8 cellular contexts compared by ENCODE assay signal in the genomic region with DNA sequence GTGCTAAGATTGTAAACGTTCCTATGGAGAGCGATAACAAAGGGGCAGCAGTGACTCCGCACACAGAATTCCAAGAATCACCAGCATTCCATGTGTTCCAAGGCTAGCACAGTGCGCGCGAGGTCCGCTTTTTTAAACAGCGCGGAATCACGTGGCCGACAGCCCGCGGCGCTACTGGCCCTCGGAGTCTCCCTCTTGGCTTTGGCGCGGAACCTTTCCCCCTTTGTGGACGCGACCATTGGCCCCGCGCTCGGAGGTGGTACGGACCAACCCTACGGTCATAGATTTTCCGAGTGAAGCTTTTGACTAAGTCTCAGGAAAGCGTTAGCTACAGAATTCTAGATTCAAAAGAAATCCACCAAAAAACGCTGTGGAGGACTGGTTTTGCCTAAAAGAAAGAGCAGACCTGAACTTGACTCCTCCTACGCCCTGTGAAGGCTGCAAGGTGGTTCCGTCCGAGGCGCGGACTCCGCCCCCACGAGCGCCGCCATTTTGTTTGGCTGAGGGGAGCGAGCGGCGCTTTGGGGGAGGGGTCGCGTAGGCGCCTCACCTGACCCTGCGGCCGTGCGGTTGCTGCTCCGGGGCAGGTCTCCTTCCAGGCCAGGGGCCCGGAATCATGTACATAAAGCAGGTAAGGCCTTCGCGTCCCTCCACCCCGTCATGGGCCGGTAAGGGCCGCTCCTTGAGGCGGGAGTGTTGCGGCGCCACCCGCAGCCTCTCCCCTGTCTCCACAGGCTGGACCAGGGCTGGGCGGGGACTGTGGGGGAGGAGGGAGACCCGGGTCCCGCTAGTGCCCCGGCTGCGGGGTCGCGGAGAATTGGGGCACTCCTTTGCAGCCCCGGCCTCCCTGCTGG. TPM values are rescaled to one million over a fixed set of nuclear protein-coding genes. Genes with fewer than 3 reads are reported as not detected.
DNase-seq lines count a peak whose midpoint lies in the region; ATAC-seq and TF ChIP-seq lines count a peak whose summit lies in the region.

A gene (plus strand): TSS at position 495 of the 854 bp plus-strand sequence. CDS start 122 bp downstream, at position 617.

- WGBS in right cardiac atrium: under 1% methylated on average over 64 of the region's 64 CpGs

- peaks cover 26% of the 10 kb centered on the region for H3K4me1 Mint-ChIP-seq in T-helper 2 cell treated with Interferon-gamma antibody and Interleukin-4, amounts not matched to agents 5 μg/mL and 100 μg/mL, for 36 hours (ENCODE audit: low read depth)

- TF ChIP-seq CTCF in ascending aorta (IDR thresholded peaks at IDR 0.05) (no peak), uterus (IDR thresholded peaks at IDR 0.05) (no peak)

- ATAC-seq in GM18499 (IDR thresholded peaks at IDR 0.05; ENCODE audit: insufficient read depth, unreplicated experiment): peak; percentile 68
- ATAC-seq in HG02938 (IDR thresholded peaks at IDR 0.05; ENCODE audit: unreplicated experiment): peak; percentile 83
- peak; percentile 96 to 97 for ATAC-seq in right cardiac atrium

- H3K4me1 ChIP-seq in ascending aorta: peaks cover 0 to 10% of the 10 kb centered on the region in 2 donors
- no peaks in the 10 kb centered on the region for H3K4me1 ChIP-seq in right cardiac atrium (ENCODE audit: control insufficient read depth, insufficient read depth, low read length)
- H3K4me1 ChIP-seq in uterus: peaks cover 0 to 2% of the 10 kb centered on the region in 2 donors

- peak within 1 kb of the TSS; percentile 97 for H3K27ac Mint-ChIP-seq in T-helper 2 cell treated with Interferon-gamma antibody and Interleukin-4, amounts not matched to agents 5 μg/mL and 100 μg/mL, for 36 hours

- H3K9me3 Mint-ChIP-seq in T-helper 2 cell treated with Interferon-gamma antibody and Interleukin-4, amounts not matched to agents 5 μg/mL and 100 μg/mL, for 36 hours: no peaks in the 10 kb centered on the region

- TF ChIP-seq POLR2A in uterus (IDR thresholded peaks at IDR 0.05): peak; percentile 24 to 42

- H3K27me3 Mint-ChIP-seq in T-helper 2 cell treated with Interferon-gamma antibody and Interleukin-4, amounts not matched to agents 5 μg/mL and 100 μg/mL, for 36 hours (ENCODE audit: low read depth): no peaks in the 10 kb centered on the region

- H3K4me3 ChIP-seq in ascending aorta (peak within 1 kb of the TSS; percentile 81 to 97), right cardiac atrium (ENCODE audit: low read length) (peak within 1 kb of the TSS; percentile 94), uterus (peak within 1 kb of the TSS; percentile 75 to 82)

- H3K36me3 Mint-ChIP-seq in T-helper 2 cell treated with Interferon-gamma antibody and Interleukin-4, amounts not matched to agents 5 μg/mL and 100 μg/mL, for 36 hours (ENCODE audit: low read depth): peaks cover 19% of the 10 kb centered on the region

- no peaks in the 10 kb centered on the region for H3K27me3 ChIP-seq in ascending aorta
- no peaks in the 10 kb centered on the region for H3K27me3 ChIP-seq in right cardiac atrium (ENCODE audit: control insufficient read depth, insufficient read depth)
- peaks cover 0 to 5% of the 10 kb centered on the region in 2 donors for H3K27me3 ChIP-seq in uterus

- H3K36me3 ChIP-seq in ascending aorta (no peaks in the 10 kb centered on the region), uterus (no peaks in the 10 kb centered on the region)

- intact Hi-C loops in ascending aorta (cut with DNase I) (loop anchor here (1.0 to 5.0 kb wide), 5 partner anchors 70 to 560 kb away; a partner anchor contains a TSS), right cardiac atrium (cut with DNase I) (no loop called here), uterus (cut with DNase I; ENCODE audit: low total_unique reads) (no loop called here)

- peak within 1 kb of the TSS; percentile 93 for H3K4me3 Mint-ChIP-seq in T-helper 2 cell treated with Interferon-gamma antibody and Interleukin-4, amounts not matched to agents 5 μg/mL and 100 μg/mL, for 36 hours

- DNase-seq in NCI-H187 (lab: John Stamatoyannopoulos, UW): peak; percentile 82 to 90
- peak; percentile 91 for DNase-seq in T-helper 2 cell treated with Interferon-gamma antibody and Interleukin-4, amounts not matched to agents 5 μg/mL and 100 μg/mL, for 36 hours (ENCODE audit: low spot score)
- peak; percentile 40 to 94 for DNase-seq in ascending aorta (ENCODE audit: low spot score in 2 of 2)
- DNase-seq in right cardiac atrium: peak; percentile 94 to 97 (median 96)
- DNase-seq in pulmonary artery endothelial cell (ENCODE audit: low read depth, low spot score): peak; percentile 81
- peak; percentile 89 to 91 for DNase-seq in uterus

- H3K27ac ChIP-seq in ascending aorta (peak within 1 kb of the TSS; percentile 84 to 85), right cardiac atrium (ENCODE audit: low read length) (peak within 1 kb of the TSS; percentile 59), uterus (peak within 1 kb of the TSS; percentile 82 to 84)

- H3K9me3 ChIP-seq in ascending aorta (no peaks in the 10 kb centered on the region), right cardiac atrium (ENCODE audit: control insufficient read depth, low read length) (no peaks in the 10 kb centered on the region), uterus (no peaks in the 10 kb centered on the region)

RNA-seq across cellular contexts. Expression of the gene that starts here (rescaled TPM):
- 14.8 TPM for total RNA-seq in ascending aorta
- total RNA-seq in right cardiac atrium: 10 to 100 TPM; 22.0 to 26.0 (median 24.0) TPM
- polyA plus RNA-seq in right cardiac atrium: 17.2 TPM
- total RNA-seq in pulmonary artery endothelial cell: 28.5 and 36.6 TPM in 2 replicates
- total RNA-seq in uterus: 10 to 100 TPM; 12.4 to 45.3 (median 39.3) TPM

Comparison
In these comparisons a context has a peak if more than half of its experiments do, and no peak if none do; other contexts are left out.
1. Peak in every context shown above with its lines: DNase-seq, ATAC-seq, H3K4me3 ChIP-seq and H3K27ac ChIP-seq.